8 cellular contexts compared by ENCODE assay signal in genomic region chr15:58332676-58333400, GRCh38.
A peak's percentile ranks its signal among the peaks of the same experiment; 100 is the strongest.
DNase-seq lines count a peak whose midpoint lies in the region; ATAC-seq and TF ChIP-seq lines count a peak whose summit lies in the region.

No MANE protein-coding gene starts in this region.

- H3K4me1 ChIP-seq in right atrium auricular region (peaks cover 0 to 38% of the 10 kb centered on the region in 2 donors), right cardiac atrium (ENCODE audit: control insufficient read depth, insufficient read depth, low read length) (peaks cover 14% of the 10 kb centered on the region)

- TF ChIP-seq CTCF in right atrium auricular region (IDR thresholded peaks at IDR 0.05), result no peak

- DNase-seq in right atrium auricular region (ENCODE audit: low spot score) (no peak), Right ventricle myocardium superior (no peak), right cardiac atrium (no peak), posterior vena cava (ENCODE audit: low spot score) (no peak)
- no peak for DNase-seq in activated CD4-positive, alpha-beta memory T cell treated with anti-CD3 and anti-CD28 coated beads for 36 hours
- peak in 1 of 2 donors; percentile 69 for DNase-seq in stimulated activated effector memory CD8-positive, alpha-beta T cell treated with anti-CD3 and anti-CD28 coated beads, Interleukin-12 subunit alpha, Interleukin-12 subunit beta, amount 100 ng/mL, for 72 hours (ENCODE audit: low spot score in 2 of 2)

- POLR2A ChIA-PET in activated CD4-positive, alpha-beta memory T cell treated with anti-CD3 and anti-CD28 coated beads for 36 hours (lab: Charles Lee), result interaction anchor here (0.9 to 2.1 kb wide), 7 partner anchors 18 to 438 kb away, joined by 3 to 9 read pairs (median 5); partner anchors contain the start of gene MINDY2

- H3K9me3 ChIP-seq in right atrium auricular region, result peaks cover 0 to 4% of the 10 kb centered on the region in 2 donors
- peaks cover 3% of the 10 kb centered on the region for H3K9me3 ChIP-seq in right cardiac atrium (ENCODE audit: control insufficient read depth, low read length)

- CTCF ChIA-PET in activated CD4-positive, alpha-beta memory T cell treated with anti-CD3 and anti-CD28 coated beads for 36 hours (lab: Charles Lee), result interaction anchor here (1.0 to 1.3 kb wide), 2 partner anchors 10 to 19 kb away, joined by 3 to 4 read pairs; no protein-coding TSS in a partner anchor

- peaks cover 8% of the 10 kb centered on the region for H3K9me3 Mint-ChIP-seq in activated CD4-positive, alpha-beta memory T cell treated with anti-CD3 and anti-CD28 coated beads for 36 hours
- H3K9me3 Mint-ChIP-seq in stimulated activated effector memory CD8-positive, alpha-beta T cell treated with anti-CD3 and anti-CD28 coated beads, Interleukin-12 subunit alpha, Interleukin-12 subunit beta, amount 100 ng/mL, for 72 hours, result peaks cover 6% of the 10 kb centered on the region

- no peaks in the 10 kb centered on the region for H3K36me3 Mint-ChIP-seq in activated CD4-positive, alpha-beta memory T cell treated with anti-CD3 and anti-CD28 coated beads for 36 hours
- peaks cover 13% of the 10 kb centered on the region for H3K36me3 Mint-ChIP-seq in stimulated activated effector memory CD8-positive, alpha-beta T cell treated with anti-CD3 and anti-CD28 coated beads, Interleukin-12 subunit alpha, Interleukin-12 subunit beta, amount 100 ng/mL, for 72 hours

- peaks cover 41% of the 10 kb centered on the region for H3K4me1 Mint-ChIP-seq in activated CD4-positive, alpha-beta memory T cell treated with anti-CD3 and anti-CD28 coated beads for 36 hours (ENCODE audit: low read depth)
- peaks cover 57% of the 10 kb centered on the region for H3K4me1 Mint-ChIP-seq in stimulated activated effector memory CD8-positive, alpha-beta T cell treated with anti-CD3 and anti-CD28 coated beads, Interleukin-12 subunit alpha, Interleukin-12 subunit beta, amount 100 ng/mL, for 72 hours

- H3K4me3 Mint-ChIP-seq in activated CD4-positive, alpha-beta memory T cell treated with anti-CD3 and anti-CD28 coated beads for 36 hours, result peak overlapping the region; percentile 23
- H3K4me3 Mint-ChIP-seq in stimulated activated effector memory CD8-positive, alpha-beta T cell treated with anti-CD3 and anti-CD28 coated beads, Interleukin-12 subunit alpha, Interleukin-12 subunit beta, amount 100 ng/mL, for 72 hours, result peak overlapping the region; percentile 48

- intact Hi-C loops in Right ventricle myocardium superior (cut with DNase I), result no loop called here
- intact Hi-C loops in activated CD4-positive, alpha-beta memory T cell treated with anti-CD3 and anti-CD28 coated beads for 36 hours (cut with micrococcal nuclease), result loop anchor here (1.0 to 10.0 kb wide), 10 partner anchors 19 to 628 kb away; partner anchors contain the start of genes ADAM10, MINDY2, POLR2M and SLTM
- intact Hi-C loops in right cardiac atrium (cut with DNase I), result no loop called here
- intact Hi-C loops in posterior vena cava (cut with DNase I), result no loop called here

- H3K27ac ChIP-seq in right atrium auricular region (peak overlapping the region; percentile 85 to 95), right cardiac atrium (ENCODE audit: low read length) (peak overlapping the region; percentile 97)

- H3K36me3 ChIP-seq in right atrium auricular region, result no peaks in the 10 kb centered on the region

- H3K27ac Mint-ChIP-seq in activated CD4-positive, alpha-beta memory T cell treated with anti-CD3 and anti-CD28 coated beads for 36 hours, result peak overlapping the region; percentile 91
- peak overlapping the region; percentile 98 for H3K27ac Mint-ChIP-seq in stimulated activated effector memory CD8-positive, alpha-beta T cell treated with anti-CD3 and anti-CD28 coated beads, Interleukin-12 subunit alpha, Interleukin-12 subunit beta, amount 100 ng/mL, for 72 hours

- H3K27me3 Mint-ChIP-seq in activated CD4-positive, alpha-beta memory T cell treated with anti-CD3 and anti-CD28 coated beads for 36 hours, result no peaks in the 10 kb centered on the region

- no peak for ATAC-seq in Right ventricle myocardium superior (ENCODE audit: poor library complexity)
- no peak for ATAC-seq in right cardiac atrium
- ATAC-seq in stimulated activated effector memory CD8-positive, alpha-beta T cell treated with anti-CD3 and anti-CD28 coated beads, Interleukin-12 subunit alpha, Interleukin-12 subunit beta, amount 100 ng/mL, for 72 hours, result peak; percentile 86
- ATAC-seq in GM18520 (IDR thresholded peaks at IDR 0.05; ENCODE audit: unreplicated experiment), result no peak
- ATAC-seq in HG02938 (IDR thresholded peaks at IDR 0.05; ENCODE audit: unreplicated experiment), result no peak

- H3K27me3 ChIP-seq in right atrium auricular region, result no peaks in the 10 kb centered on the region
- no peaks in the 10 kb centered on the region for H3K27me3 ChIP-seq in right cardiac atrium (ENCODE audit: control insufficient read depth, insufficient read depth)

- H3K4me3 ChIP-seq in right atrium auricular region, result no peak overlapping the region
- H3K4me3 ChIP-seq in right cardiac atrium (ENCODE audit: low read length), result no peak overlapping the region
